28 cellular contexts compared by ENCODE assay signal in genomic region chr12:83864064-83864463, GRCh38.
"Had no signal": no experiment of that assay in that cellular context is flagged by ENCODE, and none has a peak within 500 bp of the region (broad histone marks: within the 10 kb centered on the region; RNA-seq: fewer than 3 reads in every experiment).

No MANE protein-coding gene starts in this region.

- H3K4me3 Mint-ChIP-seq: naive B cell; naive thymus-derived CD8-positive, alpha-beta T cell; natural killer cell treated with Interleukin-12 subunit alpha and Interleukin-12 subunit beta and Interleukin-15 and Interleukin-18, amount 100 ng/mL, for 72 hours; nephron progenitor cell; neural crest cell; stimulated activated effector memory CD8-positive, alpha-beta T cell treated with anti-CD3 and anti-CD28 coated beads, Interleukin-12 subunit alpha, Interleukin-12 subunit beta, amount 100 ng/mL, for 72 hours; stimulated activated naive B cell treated with anti-CD40 and anti-IgM and Interleukin-4, amounts not matched to agents 10 μg/mL and 1 μg/mL and 100 μg/mL, for 72 hours; stimulated activated naive CD8-positive, alpha-beta T cell treated with anti-CD3 and anti-CD28 coated beads, Interleukin-15, Interleukin-2, amounts not matched to agents 100 ng/mL and 50 ng/mL, for 24 hours had no signal

- H3K27ac Mint-ChIP-seq: naive B cell; naive thymus-derived CD8-positive, alpha-beta T cell; natural killer cell treated with Interleukin-12 subunit alpha and Interleukin-12 subunit beta and Interleukin-15 and Interleukin-18, amount 100 ng/mL, for 72 hours; nephron progenitor cell; progenitor cell of endocrine pancreas; stimulated activated effector memory CD8-positive, alpha-beta T cell treated with anti-CD3 and anti-CD28 coated beads, Interleukin-12 subunit alpha, Interleukin-12 subunit beta, amount 100 ng/mL, for 72 hours; stimulated activated naive B cell treated with anti-CD40 and anti-IgM and Interleukin-4, amounts not matched to agents 10 μg/mL and 1 μg/mL and 100 μg/mL, for 72 hours; stimulated activated naive CD8-positive, alpha-beta T cell treated with anti-CD3 and anti-CD28 coated beads, Interleukin-15, Interleukin-2, amounts not matched to agents 100 ng/mL and 50 ng/mL, for 24 hours had no signal

- DNase-seq: naive B cell; naive thymus-derived CD8-positive, alpha-beta T cell; nephron progenitor cell; nucleus accumbens; ovary; posterior cingulate gyrus; psoas muscle; right cardiac atrium; right lobe of liver; sigmoid colon; small intestine; spleen; stimulated activated CD4-positive, alpha-beta T cell treated with anti-CD3 and anti-CD28 coated beads, Interleukin-12 subunit alpha, Interleukin-12 subunit beta, amount 100 ng/mL, for 4 hours; stimulated activated CD4-positive, alpha-beta T cell treated with anti-CD3 and anti-CD28 coated beads, Interleukin-1b, Interleukin-23, amount 100 ng/mL, for 48 hours; stimulated activated CD4-positive, alpha-beta T cell treated with anti-CD3 and anti-CD28 coated beads, Interleukin-4, amount 100 ng/mL, for 24 hours; stimulated activated naive B cell treated with anti-CD40 and anti-IgM and Interleukin-4, amounts not matched to agents 10 μg/mL and 1 μg/mL and 100 μg/mL, for 72 hours; stimulated activated naive CD4-positive, alpha-beta T cell treated with Interleukin-2 at 50 U/mL for 16 hours; stomach; substantia nigra; testis; tibial artery; trophoblast cell; upper lobe of left lung had no signal

- H3K27me3 Mint-ChIP-seq: naive B cell; naive thymus-derived CD8-positive, alpha-beta T cell; natural killer cell treated with Interleukin-12 subunit alpha and Interleukin-12 subunit beta and Interleukin-15 and Interleukin-18, amount 100 ng/mL, for 72 hours; progenitor cell of endocrine pancreas; stimulated activated naive B cell treated with anti-CD40 and anti-IgM and Interleukin-4, amounts not matched to agents 10 μg/mL and 1 μg/mL and 100 μg/mL, for 72 hours; stimulated activated naive CD8-positive, alpha-beta T cell treated with anti-CD3 and anti-CD28 coated beads, Interleukin-15, Interleukin-2, amounts not matched to agents 100 ng/mL and 50 ng/mL, for 24 hours had no signal

- H3K4me1 Mint-ChIP-seq: naive B cell; naive thymus-derived CD8-positive, alpha-beta T cell; nephron progenitor cell; neural crest cell; stimulated activated effector memory CD8-positive, alpha-beta T cell treated with anti-CD3 and anti-CD28 coated beads, Interleukin-12 subunit alpha, Interleukin-12 subunit beta, amount 100 ng/mL, for 72 hours; stimulated activated naive B cell treated with anti-CD40 and anti-IgM and Interleukin-4, amounts not matched to agents 10 μg/mL and 1 μg/mL and 100 μg/mL, for 72 hours had no signal

- H3K9me3 Mint-ChIP-seq: nephron progenitor cell had no signal

- H3K36me3 Mint-ChIP-seq: naive B cell; naive thymus-derived CD8-positive, alpha-beta T cell; natural killer cell treated with Interleukin-12 subunit alpha and Interleukin-12 subunit beta and Interleukin-15 and Interleukin-18, amount 100 ng/mL, for 72 hours; stimulated activated effector memory CD8-positive, alpha-beta T cell treated with anti-CD3 and anti-CD28 coated beads, Interleukin-12 subunit alpha, Interleukin-12 subunit beta, amount 100 ng/mL, for 72 hours; stimulated activated naive B cell treated with anti-CD40 and anti-IgM and Interleukin-4, amounts not matched to agents 10 μg/mL and 1 μg/mL and 100 μg/mL, for 72 hours had no signal

- ATAC-seq: naive thymus-derived CD8-positive, alpha-beta T cell; natural killer cell treated with Interleukin-12 subunit alpha and Interleukin-12 subunit beta and Interleukin-15 and Interleukin-18, amount 100 ng/mL, for 72 hours; psoas muscle; right cardiac atrium; right lobe of liver; stimulated activated effector memory CD8-positive, alpha-beta T cell treated with anti-CD3 and anti-CD28 coated beads, Interleukin-12 subunit alpha, Interleukin-12 subunit beta, amount 100 ng/mL, for 72 hours; stimulated activated naive B cell treated with anti-CD40 and anti-IgM and Interleukin-4, amounts not matched to agents 10 μg/mL and 1 μg/mL and 100 μg/mL, for 72 hours had no signal
